In the genomic region with DNA sequence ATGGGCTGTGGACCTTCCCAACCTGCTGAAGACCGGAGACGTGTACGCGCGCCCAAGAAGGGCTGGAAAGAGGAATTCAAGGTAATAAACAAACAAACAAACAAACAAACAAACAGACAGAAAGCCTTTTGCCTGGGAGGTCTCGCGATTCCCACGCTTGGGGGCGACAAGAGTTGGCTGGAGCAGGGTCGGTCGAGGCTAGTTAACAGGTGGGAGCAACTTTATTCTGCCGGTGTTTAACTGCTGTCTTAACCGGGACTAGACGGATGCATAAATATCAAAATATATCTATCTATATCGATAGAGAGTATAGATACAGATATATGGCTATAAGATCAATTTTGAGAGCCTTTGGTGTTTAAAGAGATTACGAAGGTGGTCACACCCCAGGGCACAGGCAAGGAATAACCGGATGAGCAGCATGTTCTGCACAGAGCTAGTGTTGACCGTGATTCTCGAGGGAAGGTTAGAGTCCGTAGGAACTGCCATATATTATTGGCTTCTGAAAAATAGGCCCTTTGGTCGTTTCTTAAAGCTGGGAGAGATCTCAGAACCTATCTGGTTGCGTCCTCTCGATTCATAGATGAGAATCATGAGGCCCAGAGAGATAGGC, we compare ENCODE assay signal across 10 cellular contexts. TPM values are rescaled to one million over a fixed set of nuclear protein-coding genes. Genes with fewer than 3 reads are reported as not detected.
A peak's percentile ranks its signal among the peaks of the same experiment; 100 is the strongest.
DNase-seq lines count a peak whose midpoint lies in the region; ATAC-seq and TF ChIP-seq lines count a peak whose summit lies in the region.
"Had no signal": no experiment of that assay in that cellular context is flagged by ENCODE, and none has a peak within 500 bp of the region (broad histone marks: within the 10 kb centered on the region; RNA-seq: fewer than 3 reads in every experiment).

No MANE protein-coding gene starts in this region.

- H3K9me3 ChIP-seq in HUES64 (ENCODE audit: insufficient read depth, low read depth, low read length) (no peaks in the 10 kb centered on the region), smooth muscle cell (replicated peaks; ENCODE audit: low read depth) (no peaks in the 10 kb centered on the region)

- peaks cover 6% of the 10 kb centered on the region for H3F3A ChIP-seq in smooth muscle cell (ENCODE audit: low read depth)

- peak overlapping the region; percentile 54 for H3K4me3 ChIP-seq in HUES64 (ENCODE audit: low read length)
- H3K4me3 ChIP-seq in smooth muscle cell: peak overlapping the region; percentile 59

- H3K9ac ChIP-seq in HUES64 (ENCODE audit: low read depth, low read length) (0 out of 2 replicates have a peak overlapping the region, but pooled peaks have one; percentile 17), smooth muscle cell (ENCODE audit: low read depth) (peak overlapping the region; percentile 9)

- no peak for ATAC-seq in activated CD8-positive, alpha-beta T cell treated with anti-CD3 and anti-CD28 coated beads for 36 hours

- CTCF ChIA-PET in activated CD8-positive, alpha-beta T cell treated with anti-CD3 and anti-CD28 coated beads for 36 hours (lab: Charles Lee): no interaction called here

- intact Hi-C loops in activated CD8-positive, alpha-beta T cell treated with anti-CD3 and anti-CD28 coated beads for 36 hours (cut with micrococcal nuclease): no loop called here

- H3K36me3 ChIP-seq in HUES64 (ENCODE audit: insufficient read depth, low read length): no peaks in the 10 kb centered on the region
- H3K36me3 ChIP-seq in smooth muscle cell (ENCODE audit: low read depth): no peaks in the 10 kb centered on the region

- H3K4me1 Mint-ChIP-seq in brain: peaks cover 35% of the 10 kb centered on the region
- peaks cover 6% of the 10 kb centered on the region for H3K4me1 Mint-ChIP-seq in activated CD8-positive, alpha-beta T cell treated with anti-CD3 and anti-CD28 coated beads for 36 hours (ENCODE audit: low read depth)

- H3K4me3 Mint-ChIP-seq in brain: peak overlapping the region; percentile 83 to 90 (median 85)
- H3K4me3 Mint-ChIP-seq in activated CD8-positive, alpha-beta T cell treated with anti-CD3 and anti-CD28 coated beads for 36 hours: no peak overlapping the region

- TF ChIP-seq CTCF in brain (conservative IDR thresholded peaks at IDR 0.05) (no peak), smooth muscle cell (IDR thresholded peaks at IDR 0.05; ENCODE audit: borderline replicate concordance, insufficient read depth, poor library complexity, severe bottlenecking) (no peak)
- TF ChIP-seq CTCF in activated CD8-positive, alpha-beta T cell treated with anti-CD3 and anti-CD28 coated beads for 36 hours (IDR thresholded peaks at IDR 0.05): no peak

- H3K9me3 Mint-ChIP-seq in brain: peaks cover 0 to 14% (median 0%) of the 10 kb centered on the region in 5 experiments
- no peaks in the 10 kb centered on the region for H3K9me3 Mint-ChIP-seq in activated CD8-positive, alpha-beta T cell treated with anti-CD3 and anti-CD28 coated beads for 36 hours

- WGBS in HUES64: 38% methylated on average over 21 of the region's 23 CpGs
- 41% methylated on average over 23 of the region's 23 CpGs for WGBS in smooth muscle cell (ENCODE audit: low lambda C conversion rate)

- H2AFZ ChIP-seq in smooth muscle cell (ENCODE audit: low read depth): peak overlapping the region; percentile 74

- H3K27ac Mint-ChIP-seq in brain: no peak overlapping the region
- H3K27ac Mint-ChIP-seq in activated CD8-positive, alpha-beta T cell treated with anti-CD3 and anti-CD28 coated beads for 36 hours: no peak overlapping the region

- H3K4me1 ChIP-seq in HUES64 (ENCODE audit: insufficient read depth, low read length): 0 out of 2 replicates have a peak, but pooled peaks cover 8% of the 10 kb centered on the region
- peaks cover 14% of the 10 kb centered on the region for H3K4me1 ChIP-seq in smooth muscle cell (ENCODE audit: low read depth)

- peaks cover 61% of the 10 kb centered on the region for H3K27me3 Mint-ChIP-seq in brain
- H3K27me3 Mint-ChIP-seq in activated CD8-positive, alpha-beta T cell treated with anti-CD3 and anti-CD28 coated beads for 36 hours: peaks cover 38% of the 10 kb centered on the region

- no peak overlapping the region for H3K27ac ChIP-seq in HUES64 (ENCODE audit: low read depth, low read length)
- no peak overlapping the region for H3K27ac ChIP-seq in smooth muscle cell (ENCODE audit: low read depth)

- no peaks in the 10 kb centered on the region for H3K79me2 ChIP-seq in smooth muscle cell (ENCODE audit: low read depth)

- no peaks in the 10 kb centered on the region for H3K36me3 Mint-ChIP-seq in brain
- no peaks in the 10 kb centered on the region for H3K36me3 Mint-ChIP-seq in activated CD8-positive, alpha-beta T cell treated with anti-CD3 and anti-CD28 coated beads for 36 hours (ENCODE audit: low read depth)

- POLR2A ChIA-PET in activated CD8-positive, alpha-beta T cell treated with anti-CD3 and anti-CD28 coated beads for 36 hours (lab: Charles Lee): no interaction called here

- peak overlapping the region; percentile 94 for H3K4me2 ChIP-seq in smooth muscle cell

- H3K27me3 ChIP-seq in HUES64 (ENCODE audit: insufficient read depth, low read length): peaks cover 38% of the 10 kb centered on the region
- peaks cover 36% of the 10 kb centered on the region for H3K27me3 ChIP-seq in smooth muscle cell (ENCODE audit: low read depth)

- DNase-seq in left kidney (ENCODE audit: low read depth, low spot score): peak; percentile 19
- no peak for DNase-seq in smooth muscle cell (lab: John Stamatoyannopoulos, UW; ENCODE audit: unreplicated experiment)
- DNase-seq in NCI-H2171 (lab: John Stamatoyannopoulos, UW): no peak
- no peak for DNase-seq in activated CD8-positive, alpha-beta T cell treated with anti-CD3 and anti-CD28 coated beads for 36 hours
- no peak for DNase-seq in SHP77 (lab: John Stamatoyannopoulos, UW)
- DNase-seq in stimulated activated CD4-positive, alpha-beta T cell treated with anti-CD3 and anti-CD28 coated beads, Interleukin-1b, Interleukin-23, amount 100 ng/mL, for 48 hours: no peak
- DNase-seq: hippocampal formation had no signal

- no peaks in the 10 kb centered on the region for H4K20me1 ChIP-seq in smooth muscle cell (ENCODE audit: low read depth)

RNA-seq across cellular contexts. Expression of a gene that starts 0.5 kb away (rescaled TPM):
- not detected for polyA plus RNA-seq in HUES64 (2013, experiment 1 of 2)
- polyA plus RNA-seq in HUES64 (2013, experiment 2 of 2): not detected
- 4.0 TPM for polyA plus RNA-seq in brain (ENCODE audit: insufficient read depth, low read depth, low replicate concordance)
- total RNA-seq in smooth muscle cell: not detected in 2 replicates
- not detected in 2 replicates for polyA plus RNA-seq in smooth muscle cell
- total RNA-seq in activated CD8-positive, alpha-beta T cell treated with anti-CD3 and anti-CD28 coated beads for 36 hours: not detected
- total RNA-seq: NCI-H460 had no signal
